Comparison of ENCODE assay signal across 1 cellular context in genomic region chr1:229410692-229411433, GRCh38.
TF ChIP-seq lines count a peak whose summit lies in the region.

No MANE protein-coding gene starts in this region.

TF ChIP-seq in WTC11, 78 proteins besides CTCF, POLR2A, EP300 and RAD21 (continued from another document):
- TF ChIP-seq, protein P1, sequence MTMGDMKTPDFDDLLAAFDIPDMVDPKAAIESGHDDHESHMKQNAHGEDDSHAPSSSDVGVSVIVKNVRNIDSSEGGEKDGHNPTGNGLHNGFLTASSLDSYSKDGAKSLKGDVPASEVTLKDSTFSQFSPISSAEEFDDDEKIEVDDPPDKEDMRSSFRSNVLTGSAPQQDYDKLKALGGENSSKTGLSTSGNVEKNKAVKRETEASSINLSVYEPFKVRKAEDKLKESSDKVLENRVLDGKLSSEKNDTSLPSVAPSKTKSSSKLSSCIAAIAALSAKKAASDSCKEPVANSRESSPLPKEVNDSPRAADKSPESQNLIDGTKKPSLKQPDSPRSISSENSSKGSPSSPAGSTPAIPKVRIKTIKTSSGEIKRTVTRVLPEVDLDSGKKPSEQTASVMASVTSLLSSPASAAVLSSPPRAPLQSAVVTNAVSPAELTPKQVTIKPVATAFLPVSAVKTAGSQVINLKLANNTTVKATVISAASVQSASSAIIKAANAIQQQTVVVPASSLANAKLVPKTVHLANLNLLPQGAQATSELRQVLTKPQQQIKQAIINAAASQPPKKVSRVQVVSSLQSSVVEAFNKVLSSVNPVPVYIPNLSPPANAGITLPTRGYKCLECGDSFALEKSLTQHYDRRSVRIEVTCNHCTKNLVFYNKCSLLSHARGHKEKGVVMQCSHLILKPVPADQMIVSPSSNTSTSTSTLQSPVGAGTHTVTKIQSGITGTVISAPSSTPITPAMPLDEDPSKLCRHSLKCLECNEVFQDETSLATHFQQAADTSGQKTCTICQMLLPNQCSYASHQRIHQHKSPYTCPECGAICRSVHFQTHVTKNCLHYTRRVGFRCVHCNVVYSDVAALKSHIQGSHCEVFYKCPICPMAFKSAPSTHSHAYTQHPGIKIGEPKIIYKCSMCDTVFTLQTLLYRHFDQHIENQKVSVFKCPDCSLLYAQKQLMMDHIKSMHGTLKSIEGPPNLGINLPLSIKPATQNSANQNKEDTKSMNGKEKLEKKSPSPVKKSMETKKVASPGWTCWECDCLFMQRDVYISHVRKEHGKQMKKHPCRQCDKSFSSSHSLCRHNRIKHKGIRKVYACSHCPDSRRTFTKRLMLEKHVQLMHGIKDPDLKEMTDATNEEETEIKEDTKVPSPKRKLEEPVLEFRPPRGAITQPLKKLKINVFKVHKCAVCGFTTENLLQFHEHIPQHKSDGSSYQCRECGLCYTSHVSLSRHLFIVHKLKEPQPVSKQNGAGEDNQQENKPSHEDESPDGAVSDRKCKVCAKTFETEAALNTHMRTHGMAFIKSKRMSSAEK (CRISPR knock-in tag; IDR thresholded peaks at IDR 0.05; ENCODE audit: borderline replicate concordance): no peak
- no peak for TF ChIP-seq FOXK1 (CRISPR knock-in tag; IDR thresholded peaks at IDR 0.05)
